ENCODE assay signal across 8 cellular contexts in genomic region chr11:72430743-72431570, GRCh38. TPM values are rescaled to one million over a fixed set of nuclear protein-coding genes. Genes with fewer than 3 reads are reported as not detected.
A peak's percentile ranks its signal among the peaks of the same experiment; 100 is the strongest.
DNase-seq lines count a peak whose midpoint lies in the region; ATAC-seq and TF ChIP-seq lines count a peak whose summit lies in the region.

No MANE protein-coding gene starts in this region.

- no peaks in the 10 kb centered on the region for H3K9me3 Mint-ChIP-seq in activated T-cell treated with anti-CD3 and anti-CD28 coated beads, Interleukin-2, amount 50 U/mL, for 4 hours

- DNase-seq in C1 segment of cervical spinal cord (lab: John Stamatoyannopoulos, UW), result peak in 8 of 14 donors; percentile 25 to 54 (median 38)
- DNase-seq in GM19240 (ENCODE audit: insufficient read length, low spot score), result peak; percentile 49
- peak; percentile 62 for DNase-seq in NCI-H748 (lab: John Stamatoyannopoulos, UW; ENCODE audit: unreplicated experiment)
- DNase-seq in activated T-cell treated with anti-CD3 and anti-CD28 coated beads, Interleukin-2, amount 50 U/mL, for 4 hours, result peak; percentile 15
- DNase-seq in fibroblast of villous mesenchyme (ENCODE audit: low read depth), result peak; percentile 67
- DNase-seq in occipital lobe (lab: John Stamatoyannopoulos, UW), result peak; percentile 34

- H3K4me3 ChIP-seq in fibroblast of villous mesenchyme (ENCODE audit: low read depth, low read length), result no peak overlapping the region

- no peaks in the 10 kb centered on the region for H3K27me3 Mint-ChIP-seq in activated T-cell treated with anti-CD3 and anti-CD28 coated beads, Interleukin-2, amount 50 U/mL, for 4 hours (ENCODE audit: low read depth)

- H3K4me1 Mint-ChIP-seq in activated T-cell treated with anti-CD3 and anti-CD28 coated beads, Interleukin-2, amount 50 U/mL, for 4 hours (ENCODE audit: low read depth), result peaks cover 36% of the 10 kb centered on the region

- H3K4me3 Mint-ChIP-seq in activated T-cell treated with anti-CD3 and anti-CD28 coated beads, Interleukin-2, amount 50 U/mL, for 4 hours, result peak overlapping the region; percentile 5

- H3K36me3 Mint-ChIP-seq in activated T-cell treated with anti-CD3 and anti-CD28 coated beads, Interleukin-2, amount 50 U/mL, for 4 hours (ENCODE audit: insufficient read depth), result peaks cover 27% of the 10 kb centered on the region

- TF ChIP-seq CTCF in fibroblast of villous mesenchyme (IDR thresholded peaks at IDR 0.05; ENCODE audit: insufficient read depth, low read depth, low read length), result peak; percentile 89

- ATAC-seq in activated T-cell treated with anti-CD3 and anti-CD28 coated beads, Interleukin-2, amount 50 U/mL, for 4 hours, result peak; percentile 19 to 21
- ATAC-seq in HG02623 (IDR thresholded peaks at IDR 0.05; ENCODE audit: unreplicated experiment) (no peak), HG03135 (IDR thresholded peaks at IDR 0.05; ENCODE audit: unreplicated experiment) (no peak)

RNA-seq across cellular contexts. Expression of gene CLPB, which starts 3.4 kb away (rescaled TPM):
- total RNA-seq in activated T-cell treated with anti-CD3 and anti-CD28 coated beads, Interleukin-2, amount 50 U/mL, for 4 hours, result 10 to 100 TPM; 50.2 to 55.7 (median 54.6) TPM
- total RNA-seq in fibroblast of villous mesenchyme (32.5 and 48.8 TPM in 2 replicates), occipital lobe (52.3 TPM)

Comparison
In these comparisons a context has a peak if more than half of its experiments do, and no peak if none do; other contexts are left out.
1. DNase-seq: peak in every context shown above with its lines; median percentile 67 in fibroblast of villous mesenchyme; 62 in NCI-H748; 49 in GM19240; 38 in C1 segment of cervical spinal cord; 34 in occipital lobe; 15 in activated T-cell treated with anti-CD3 and anti-CD28 coated beads, Interleukin-2, amount 50 U/mL, for 4 hours.
2. ATAC-seq: peak in activated T-cell treated with anti-CD3 and anti-CD28 coated beads, Interleukin-2, amount 50 U/mL, for 4 hours (2 of 2); none in HG02623 (single experiment) and HG03135 (single experiment).